Comparison of ENCODE assay signal across 10 cellular contexts in the genomic region with DNA sequence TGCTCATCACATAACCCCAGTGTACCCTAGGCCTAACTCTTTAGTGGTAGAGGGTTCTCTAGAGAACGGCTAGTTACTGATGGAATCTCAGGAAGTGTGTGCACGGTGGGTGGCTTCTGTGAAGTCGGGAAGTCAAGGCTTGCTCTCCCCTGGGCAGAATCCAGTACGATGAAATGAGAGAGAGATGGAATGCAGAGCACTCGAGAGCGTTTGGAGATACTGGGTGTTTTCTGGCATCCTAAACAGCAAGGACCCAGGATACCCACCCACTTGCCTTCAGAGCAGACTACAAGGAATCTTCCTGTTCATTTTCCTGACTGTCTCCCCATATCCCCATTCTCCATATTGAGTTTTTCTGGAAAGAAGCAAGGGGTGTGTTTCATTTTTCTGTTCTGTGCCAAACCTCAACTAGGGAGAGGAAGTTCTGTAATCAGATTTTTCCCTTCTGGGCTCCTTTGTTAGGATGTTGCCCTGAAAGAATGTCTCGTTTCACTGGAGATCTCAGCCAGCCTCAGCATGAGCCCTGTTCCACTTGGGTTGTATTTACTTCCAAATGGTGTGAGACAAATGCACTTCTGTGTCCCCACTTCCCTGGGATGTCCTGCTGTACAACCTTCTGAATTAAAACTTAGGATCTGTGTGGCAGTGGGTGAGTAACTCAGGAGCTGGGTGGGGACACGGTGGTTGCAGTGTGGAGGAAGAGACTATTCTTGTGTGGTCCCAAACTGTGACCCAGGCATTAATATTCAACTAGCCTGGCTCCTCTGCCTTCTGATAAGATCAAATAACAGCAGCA.
DNase-seq lines count a peak whose midpoint lies in the region; ATAC-seq, FAIRE-seq and TF ChIP-seq lines count a peak whose summit lies in the region.
"Had no signal": no experiment of that assay in that cellular context is flagged by ENCODE, and none has a peak within 500 bp of the region (broad histone marks: within the 10 kb centered on the region; RNA-seq: fewer than 3 reads in every experiment).

No MANE protein-coding gene starts in this region.

- H3K4me1 ChIP-seq in H1 (replicated peaks in 1 of 4; ENCODE audit: control insufficient read depth in 3 of 4, insufficient read depth in 4 of 4, low read length in 3 of 4) (peaks cover 2 to 9% (median 6%) of the 10 kb centered on the region in 4 experiments; a peak in 5 of 7 replicates), tibial artery (peaks cover 0 to 16% (median 3%) of the 10 kb centered on the region in 4 donors)

- no peak for ATAC-seq in natural killer cell treated with Interleukin-12 subunit alpha and Interleukin-12 subunit beta and Interleukin-15 and Interleukin-18, amount 100 ng/mL, for 72 hours

- no peaks in the 10 kb centered on the region for H3K79me2 ChIP-seq in H1 (ENCODE audit: control insufficient read depth in 1 of 2, insufficient read depth in 2 of 2, low read length in 2 of 2)

- no peak for TF ChIP-seq RAD21 in H1 (IDR thresholded peaks at IDR 0.05 in 1 of 2, conservative IDR thresholded peaks at IDR 0.05 in 1 of 2; ENCODE audit: low read depth in 2 of 2, low read length in 2 of 2)

- no peaks in the 10 kb centered on the region for H4K20me1 ChIP-seq in H1 (replicated peaks in 1 of 2; ENCODE audit: control insufficient read depth in 1 of 2, insufficient read depth in 2 of 2, low read length in 2 of 2)

- no peaks in the 10 kb centered on the region for H3K9me3 Mint-ChIP-seq in natural killer cell treated with Interleukin-12 subunit alpha and Interleukin-12 subunit beta and Interleukin-15 and Interleukin-18, amount 100 ng/mL, for 72 hours

- H3K27me3 ChIP-seq in H1 (replicated peaks in 1 of 4; ENCODE audit: control insufficient read depth in 3 of 4, extremely low read depth in 1 of 4, insufficient read depth in 3 of 4, low read length in 3 of 4) (peaks cover 0 to 2% (median under 1%) of the 10 kb centered on the region in 4 experiments; a peak in 2 of 7 replicates), tibial artery (no peaks in the 10 kb centered on the region)
- H3K27me3 ChIP-seq: MG63 had no signal

- no peak overlapping the region for H3K14ac ChIP-seq in H1 (ENCODE audit: insufficient read length)

- peak overlapping the region in 1 of 2 donors; percentile 93 for H3K27ac Mint-ChIP-seq in natural killer cell treated with Interleukin-12 subunit alpha and Interleukin-12 subunit beta and Interleukin-15 and Interleukin-18, amount 100 ng/mL, for 72 hours

- peak overlapping the region; percentile 74; the same call in 1 of the 2 replicates for H2BK5ac ChIP-seq in H1 (ENCODE audit: low read depth, low read length)

- no peak overlapping the region for H3K23ac ChIP-seq in H1 (ENCODE audit: insufficient read length)

- peak overlapping the region; percentile 97; the same call in 1 of the 2 replicates for H2BK15ac ChIP-seq in H1 (ENCODE audit: low read length)

- DNase-seq in Caki2 (ENCODE audit: low read depth) (peak; percentile 45), M059J (ENCODE audit: low read depth) (peak; percentile 58), H1 (ENCODE audit: low read depth in 1 of 2, low spot score in 2 of 2) (no peak), tibial artery (no peak), KG1 (lab: John Stamatoyannopoulos, UW) (no peak), globus pallidus (ENCODE audit: low spot score) (no peak), amygdala (lab: John Stamatoyannopoulos, UW) (no peak)
- DNase-seq in natural killer cell treated with Interleukin-12 subunit alpha and Interleukin-12 subunit beta and Interleukin-15 and Interleukin-18, amount 100 ng/mL, for 72 hours (ENCODE audit: low spot score), result no peak
- DNase-seq: MG63, NCI-H510A had no signal

- WGBS in H1 (ENCODE audit: extremely low coverage in 1 of 2, insufficient coverage in 1 of 2, insufficient read length in 1 of 2, insufficient replicate concordance in 2 of 2, low coverage in 1 of 2, low lambda C conversion rate in 2 of 2, missing lambda C conversion rate in 1 of 2), 2 experiments, result 78% methylated on average over 8 of the region's 8 CpGs; no CpG with 5 or more reads in 1 of the 2 experiments

- no peaks in the 10 kb centered on the region for H3K36me3 ChIP-seq in H1 (ENCODE audit: control insufficient read depth in 2 of 4, insufficient read depth in 4 of 4, low read length in 3 of 4)
- no peaks in the 10 kb centered on the region for H3K36me3 ChIP-seq in tibial artery
- H3K36me3 ChIP-seq: MG63 had no signal

- H3K4me3 ChIP-seq in H1 (ENCODE audit: extremely low read depth in 1 of 4, insufficient read depth in 2 of 4, low read depth in 3 of 4, low read length in 4 of 4) (no peak overlapping the region), tibial artery (no peak overlapping the region)
- H3K4me3 ChIP-seq: MG63 had no signal

- H3K9me3 ChIP-seq in H1 (ENCODE audit: insufficient read depth in 2 of 2, low read depth in 1 of 2, low read length in 1 of 2) (no peaks in the 10 kb centered on the region), tibial artery (no peaks in the 10 kb centered on the region)
- H3K9me3 ChIP-seq: MG63 had no signal

- no peak overlapping the region for H3K4me2 ChIP-seq in H1 (ENCODE audit: insufficient read depth in 1 of 2, low read depth in 2 of 2, low read length in 2 of 2)

- in situ Hi-C loops in Caki2 (cut with HindIII; ENCODE audit: low pct_unique_long_range_greater_than_20kb, low sequenced_read_pairs), result no loop called here

- H4K91ac ChIP-seq in H1 (replicated peaks; ENCODE audit: insufficient read length, low read length), result peak overlapping the region; percentile 63

- peaks cover 0 to 1% of the 10 kb centered on the region in 2 donors for H3K27me3 Mint-ChIP-seq in natural killer cell treated with Interleukin-12 subunit alpha and Interleukin-12 subunit beta and Interleukin-15 and Interleukin-18, amount 100 ng/mL, for 72 hours

- no peaks in the 10 kb centered on the region for H3K36me3 Mint-ChIP-seq in natural killer cell treated with Interleukin-12 subunit alpha and Interleukin-12 subunit beta and Interleukin-15 and Interleukin-18, amount 100 ng/mL, for 72 hours

- H3K27ac ChIP-seq in H1 (ENCODE audit: low read depth, low read length), result no peak overlapping the region
- H3K27ac ChIP-seq in tibial artery, result no peak overlapping the region

- CTCF ChIA-PET in H1 (lab: Charles Lee; ENCODE audit: partially characterized antibody), result interaction anchor here (0.8 to 0.9 kb wide), 2 partner anchors 12 to 18 kb away, joined by 3 to 4 read pairs; no protein-coding TSS in a partner anchor

- TF ChIP-seq CTCF in H1 (IDR thresholded peaks at IDR 0.05; ENCODE audit: control extremely low read depth in 1 of 3, insufficient read depth in 1 of 3, low read depth in 1 of 3, low read length in 3 of 3) (no peak), tibial artery (IDR thresholded peaks at IDR 0.05) (no peak)

- no peak overlapping the region for H3K56ac ChIP-seq in H1 (replicated peaks; ENCODE audit: insufficient read length, low read depth, low read length)

- TF ChIP-seq EP300 in H1 (IDR thresholded peaks at IDR 0.05; ENCODE audit: borderline replicate concordance in 1 of 2, low read depth in 2 of 2, low read length in 2 of 2), result no peak

- H3K9ac ChIP-seq in H1 (replicated peaks in 1 of 4; ENCODE audit: extremely low read depth in 1 of 4, low read depth in 3 of 4, low read length in 3 of 4), result no peak overlapping the region

- peak overlapping the region; percentile 22; the same call in 1 of the 2 replicates for H3K18ac ChIP-seq in H1 (ENCODE audit: extremely low read depth, low read length)

- H4K5ac ChIP-seq in H1 (ENCODE audit: insufficient read length, low read depth, low read length), result no peak overlapping the region

- no peak overlapping the region for H4K8ac ChIP-seq in H1 (ENCODE audit: extremely low read depth, insufficient read depth, low read length)

- intact Hi-C loops in tibial artery (cut with DNase I; ENCODE audit: low total_unique reads), result no loop called here

- H3K4ac ChIP-seq in H1 (replicated peaks; ENCODE audit: insufficient read length, low read depth, low read length), result peak overlapping the region; percentile 58

- 0 out of 2 replicates have a peak overlapping the region, but pooled peaks have one; percentile 87 for H2AK5ac ChIP-seq in H1 (ENCODE audit: low read depth, low read length)

- no peaks in the 10 kb centered on the region for H3K23me2 ChIP-seq in H1 (ENCODE audit: low read depth, low read length)

- POLR2A ChIA-PET in H1 (lab: Charles Lee; ENCODE audit: partially characterized antibody), result no interaction called here

- H3K4me3 Mint-ChIP-seq in natural killer cell treated with Interleukin-12 subunit alpha and Interleukin-12 subunit beta and Interleukin-15 and Interleukin-18, amount 100 ng/mL, for 72 hours, result peak overlapping the region; percentile 61

- H2BK12ac ChIP-seq in H1 (ENCODE audit: low read depth, low read length), result peak overlapping the region; percentile 93; the same call in 1 of the 2 replicates

- H3K4me1 Mint-ChIP-seq in natural killer cell treated with Interleukin-12 subunit alpha and Interleukin-12 subunit beta and Interleukin-15 and Interleukin-18, amount 100 ng/mL, for 72 hours (ENCODE audit: low read depth in 2 of 2), result peaks cover 22 to 47% of the 10 kb centered on the region in 2 donors

- no peak for TF ChIP-seq POLR2A in H1 (IDR thresholded peaks at IDR 0.05; ENCODE audit: control extremely low read depth in 1 of 2, low read depth in 2 of 2, low read length in 2 of 2)

- peak overlapping the region; percentile 50 for H2BK120ac ChIP-seq in H1 (replicated peaks; ENCODE audit: low read depth, low read length)

- H2BK20ac ChIP-seq in H1 (ENCODE audit: low read length), result peak overlapping the region; percentile 98; the same call in 1 of the 2 replicates

- FAIRE-seq in H1 (lab: Jason Lieb, UNC), result peak; percentile 13

- no peaks in the 10 kb centered on the region for H3K79me1 ChIP-seq in H1 (ENCODE audit: low read depth, low read length)

- H2AFZ ChIP-seq in H1 (ENCODE audit: low read length), result no peak overlapping the region

TF ChIP-seq in H1, 55 proteins besides CTCF, POLR2A, EP300 and RAD21 (continues in another document):
- no peak for TF ChIP-seq NANOG (IDR thresholded peaks at IDR 0.05; ENCODE audit: insufficient read depth, low read depth, low read length, poor library complexity, severe bottlenecking)
- TF ChIP-seq ASH2L (IDR thresholded peaks at IDR 0.05; ENCODE audit: low read length), result no peak
- TF ChIP-seq KDM5A (IDR thresholded peaks at IDR 0.05; ENCODE audit: low read length), result no peak
- TF ChIP-seq, protein P1, sequence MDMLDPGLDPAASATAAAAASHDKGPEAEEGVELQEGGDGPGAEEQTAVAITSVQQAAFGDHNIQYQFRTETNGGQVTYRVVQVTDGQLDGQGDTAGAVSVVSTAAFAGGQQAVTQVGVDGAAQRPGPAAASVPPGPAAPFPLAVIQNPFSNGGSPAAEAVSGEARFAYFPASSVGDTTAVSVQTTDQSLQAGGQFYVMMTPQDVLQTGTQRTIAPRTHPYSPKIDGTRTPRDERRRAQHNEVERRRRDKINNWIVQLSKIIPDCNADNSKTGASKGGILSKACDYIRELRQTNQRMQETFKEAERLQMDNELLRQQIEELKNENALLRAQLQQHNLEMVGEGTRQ (IDR thresholded peaks at IDR 0.05; ENCODE audit: low read length), result no peak
- no peak for TF ChIP-seq SP2 (IDR thresholded peaks at IDR 0.05; ENCODE audit: low read length)

Comparison
In these comparisons a context has a peak if more than half of its experiments do, and no peak if none do; other contexts are left out.
1. DNase-seq: peak in Caki2 (single experiment) and M059J (single experiment); none in H1 (0 of 2), natural killer cell treated with Interleukin-12 subunit alpha and Interleukin-12 subunit beta and Interleukin-15 and Interleukin-18, amount 100 ng/mL, for 72 hours (single experiment), tibial artery (0 of 2), KG1 (single experiment), globus pallidus (single experiment) and amygdala (0 of 56).